ENCODE assay signal across 2 cellular contexts in the genomic region with DNA sequence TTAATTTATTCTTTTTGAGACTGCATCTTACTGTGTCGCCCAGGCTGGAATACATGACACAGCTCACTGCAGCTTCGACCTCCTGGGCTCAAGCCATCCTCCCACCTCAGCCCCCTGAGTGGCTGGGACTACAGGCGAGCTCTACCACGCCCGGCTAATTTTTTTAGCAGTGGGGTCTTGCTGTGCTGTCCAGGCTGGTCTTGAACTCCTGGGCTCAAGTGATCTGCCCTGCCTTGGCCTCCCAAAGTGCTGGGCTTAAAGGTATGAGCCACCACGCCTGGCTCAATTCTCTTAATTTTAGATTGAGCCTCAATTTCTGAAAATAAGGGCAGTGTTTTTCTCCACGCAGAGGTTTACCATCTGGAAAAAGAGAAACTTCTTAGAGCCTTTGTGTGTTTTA.
TF ChIP-seq lines count a peak whose summit lies in the region.

No MANE protein-coding gene starts in this region.

TF ChIP-seq in HEK293, 187 proteins besides CTCF, POLR2A, EP300 and RAD21:
- no peak for TF ChIP-seq SCRT1 (tag by site-specific recombination; IDR thresholded peaks at IDR 0.05; ENCODE audit: borderline replicate concordance)
- TF ChIP-seq, protein P1, sequence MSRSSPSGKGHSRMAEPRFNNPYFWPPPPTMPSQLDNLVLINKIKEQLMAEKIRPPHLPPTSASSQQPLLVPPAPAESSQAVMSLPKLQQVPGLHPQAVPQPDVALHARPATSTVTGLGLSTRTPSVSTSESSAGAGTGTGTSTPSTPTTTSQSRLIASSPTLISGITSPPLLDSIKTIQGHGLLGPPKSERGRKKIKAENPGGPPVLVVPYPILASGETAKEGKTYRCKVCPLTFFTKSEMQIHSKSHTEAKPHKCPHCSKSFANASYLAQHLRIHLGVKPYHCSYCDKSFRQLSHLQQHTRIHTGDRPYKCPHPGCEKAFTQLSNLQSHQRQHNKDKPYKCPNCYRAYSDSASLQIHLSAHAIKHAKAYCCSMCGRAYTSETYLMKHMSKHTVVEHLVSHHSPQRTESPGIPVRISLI (tag by site-specific recombination; IDR thresholded peaks at IDR 0.05), result no peak
- no peak for TF ChIP-seq ZBTB20 (tag by site-specific recombination; IDR thresholded peaks at IDR 0.05)
- TF ChIP-seq ZNF121 (tag by site-specific recombination; IDR thresholded peaks at IDR 0.05), result peak; percentile 70

TF ChIP-seq in K562, 482 proteins besides CTCF, POLR2A, EP300 and RAD21:
- TF ChIP-seq ZNF121 (CRISPR knock-in tag; conservative IDR thresholded peaks at IDR 0.05), result 0 out of 2 replicates have a peak, but pooled peaks have one; percentile 18
- no peak for TF ChIP-seq ZNF212 (CRISPR knock-in tag; IDR thresholded peaks at IDR 0.05)
- TF ChIP-seq ZNF785 (CRISPR knock-in tag; IDR thresholded peaks at IDR 0.05), result no peak
- TF ChIP-seq ZNF79 (CRISPR knock-in tag; IDR thresholded peaks at IDR 0.05; ENCODE audit: low read depth), result no peak
- TF ChIP-seq MBD2 (IDR thresholded peaks at IDR 0.05; ENCODE audit: borderline replicate concordance, low read depth), result no peak
- no peak for TF ChIP-seq ERF (CRISPR knock-in tag; IDR thresholded peaks at IDR 0.05)
- TF ChIP-seq MYNN (IDR thresholded peaks at IDR 0.05), result no peak
- TF ChIP-seq MYNN (CRISPR knock-in tag; IDR thresholded peaks at IDR 0.05), result no peak
- no peak for TF ChIP-seq ZNF347 (CRISPR knock-in tag; IDR thresholded peaks at IDR 0.05; ENCODE audit: low read depth)
TF ChIP-seq in K562: peak in this region for 1.
